ENCODE assay signal across 9 cellular contexts in genomic region chr7:135168001-135168400, GRCh38. TPM values are rescaled to one million over a fixed set of nuclear protein-coding genes. Genes with fewer than 3 reads are reported as not detected.
A peak's percentile ranks its signal among the peaks of the same experiment; 100 is the strongest.
DNase-seq lines count a peak whose midpoint lies in the region; ATAC-seq lines count a peak whose summit lies in the region.
"Had no signal": no experiment of that assay in that cellular context is flagged by ENCODE, and none has a peak within 500 bp of the region (broad histone marks: within the 10 kb centered on the region; RNA-seq: fewer than 3 reads in every experiment).

No MANE protein-coding gene starts in this region.

- no peak overlapping the region for H3K4me2 ChIP-seq in GM23248 (ENCODE audit: unreplicated experiment)

- peaks cover 65% of the 10 kb centered on the region for H3K36me3 Mint-ChIP-seq in activated naive CD8-positive, alpha-beta T cell treated with anti-CD3 and anti-CD28 coated beads for 36 hours

- no peaks in the 10 kb centered on the region for H3K9me2 ChIP-seq in GM23248 (ENCODE audit: insufficient read depth)

- H3K27ac ChIP-seq in GM23248 = no peak overlapping the region

- no peak overlapping the region for H3K9ac ChIP-seq in GM23248

- H3K27me3 Mint-ChIP-seq in activated naive CD8-positive, alpha-beta T cell treated with anti-CD3 and anti-CD28 coated beads for 36 hours = no peaks in the 10 kb centered on the region

- peaks cover 4% of the 10 kb centered on the region for H3K9me3 Mint-ChIP-seq in activated naive CD8-positive, alpha-beta T cell treated with anti-CD3 and anti-CD28 coated beads for 36 hours

- no peak overlapping the region for H3K4me3 ChIP-seq in GM23248

- H3K9me3 ChIP-seq in GM23248 (ENCODE audit: low read depth) = no peaks in the 10 kb centered on the region

- no peak overlapping the region for H2AFZ ChIP-seq in GM23248

- peak overlapping the region; percentile 94 for H3K27ac Mint-ChIP-seq in activated naive CD8-positive, alpha-beta T cell treated with anti-CD3 and anti-CD28 coated beads for 36 hours

- H3K4me1 ChIP-seq in GM23248 (ENCODE audit: insufficient read depth) = peaks cover 25% of the 10 kb centered on the region

- peaks cover 7% of the 10 kb centered on the region; the same call in 1 of the 2 replicates for H3K36me3 ChIP-seq in GM23248 (ENCODE audit: low read depth)

- H3K27me3 ChIP-seq in GM23248 (replicated peaks; ENCODE audit: insufficient read depth) = no peaks in the 10 kb centered on the region

- H4K20me1 ChIP-seq in GM23248 (ENCODE audit: insufficient read depth) = no peaks in the 10 kb centered on the region

- in situ Hi-C loops in GM23248 (cut with MboI) = no loop called here

- WGBS in GM23248 (ENCODE audit: low coverage in 1 of 2, low lambda C conversion rate in 2 of 2, missing lambda C conversion rate in 2 of 2), 2 experiments = 40 to 64% methylated on average over 4 to 9 of the region's 9 CpGs

- peak overlapping the region; percentile 93 for H3K4me3 Mint-ChIP-seq in activated naive CD8-positive, alpha-beta T cell treated with anti-CD3 and anti-CD28 coated beads for 36 hours

- peaks cover 30% of the 10 kb centered on the region for H3K79me2 ChIP-seq in GM23248 (ENCODE audit: insufficient read depth)

- H3K4me1 Mint-ChIP-seq in activated naive CD8-positive, alpha-beta T cell treated with anti-CD3 and anti-CD28 coated beads for 36 hours = peaks cover 53% of the 10 kb centered on the region

- DNase-seq in Ammon's horn (ENCODE audit: low spot score) = peak; percentile 43
- peak; percentile 21 for DNase-seq in GM23248
- DNase-seq in activated naive CD8-positive, alpha-beta T cell treated with anti-CD3 and anti-CD28 coated beads for 36 hours = no peak
- peak; percentile 36 to 48 for DNase-seq in lung microvascular endothelial cell (ENCODE audit: low read depth in 2 of 2)
- DNase-seq: occipital lobe had no signal

- ATAC-seq in GM18858 (IDR thresholded peaks at IDR 0.05; ENCODE audit: unreplicated experiment) (no peak), GM19397 (IDR thresholded peaks at IDR 0.05; ENCODE audit: unreplicated experiment) (no peak), HG02759 (IDR thresholded peaks at IDR 0.05; ENCODE audit: unreplicated experiment) (no peak), GM18520 (IDR thresholded peaks at IDR 0.05; ENCODE audit: unreplicated experiment) (no peak)

- peaks cover 14% of the 10 kb centered on the region for H3F3A ChIP-seq in GM23248 (ENCODE audit: insufficient read depth)

RNA-seq across cellular contexts. Expression of gene CYREN, which starts 2.5 kb away (rescaled TPM):
- total RNA-seq in GM23248 (2014; rRNA removed; shearing (Covaris generic)) = 37.3 and 40.4 TPM in 2 replicates
- polyA plus RNA-seq in GM23248 (2016; fragmentation: Nextera tagmentation; extraction: Ambion mirVana) = 38.3 and 38.7 TPM in 2 replicates
- total RNA-seq in activated naive CD8-positive, alpha-beta T cell treated with anti-CD3 and anti-CD28 coated beads for 36 hours = 10 to 100 TPM; 51.7 to 54.4 TPM
- total RNA-seq in lung microvascular endothelial cell = 10.7 and 12.6 TPM in 2 replicates

RNA-seq across cellular contexts. Expression of gene TMEM140, which starts 20.1 kb away (rescaled TPM):
- total RNA-seq in GM23248 (2014; rRNA removed; shearing (Covaris generic)) = 1.6 and 4.4 TPM in 2 replicates
- 6.1 and 6.5 TPM in 2 replicates for polyA plus RNA-seq in GM23248 (2016; fragmentation: Nextera tagmentation; extraction: Ambion mirVana)
- 10 to 100 TPM; 12.7 to 12.8 TPM for total RNA-seq in activated naive CD8-positive, alpha-beta T cell treated with anti-CD3 and anti-CD28 coated beads for 36 hours
- 21.1 and 59.7 TPM in 2 replicates for total RNA-seq in lung microvascular endothelial cell

RNA-seq across cellular contexts. Expression of gene WDR91, which starts 43.3 kb away (rescaled TPM):
- 3.4 and 8.3 TPM in 2 replicates for total RNA-seq in GM23248 (2014; rRNA removed; shearing (Covaris generic))
- 4.1 and 5.4 TPM in 2 replicates for polyA plus RNA-seq in GM23248 (2016; fragmentation: Nextera tagmentation; extraction: Ambion mirVana)
- 10 to 100 TPM; 12.3 to 14.0 TPM for total RNA-seq in activated naive CD8-positive, alpha-beta T cell treated with anti-CD3 and anti-CD28 coated beads for 36 hours
- total RNA-seq in lung microvascular endothelial cell = 4.0 and 4.4 TPM in 2 replicates
